Comparison of ENCODE assay signal across 1 cellular context in the genomic region with DNA sequence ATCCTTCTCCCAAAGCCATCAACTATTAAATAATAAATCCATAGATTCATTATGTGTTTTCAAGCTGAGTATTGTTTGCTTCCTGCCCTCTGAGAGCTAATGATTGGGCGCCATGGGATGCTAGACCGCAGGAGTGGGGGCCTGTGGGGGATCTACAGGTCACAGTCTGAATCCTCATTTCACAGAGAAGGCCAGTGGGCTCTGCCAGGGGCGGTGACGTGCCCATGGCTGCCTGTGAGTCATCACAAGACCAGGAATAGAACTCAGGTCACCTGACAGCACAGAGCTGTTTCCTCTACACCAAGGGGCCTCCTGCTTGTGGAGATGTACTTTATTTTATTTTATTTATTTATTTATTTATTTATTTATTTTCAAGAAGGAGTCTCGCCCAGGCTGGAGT.
TF ChIP-seq lines count a peak whose summit lies in the region.

No MANE protein-coding gene starts in this region.

TF ChIP-seq in IMR-90, 13 proteins besides CTCF, POLR2A, EP300 and RAD21:
- TF ChIP-seq MAZ (IDR thresholded peaks at IDR 0.05; ENCODE audit: borderline replicate concordance, low read depth, low read length) (peak; percentile 46; the same call in 1 of the 2 replicates), ELK1 (IDR thresholded peaks at IDR 0.05; ENCODE audit: borderline replicate concordance, low read depth, low read length) (no peak), FOS (IDR thresholded peaks at IDR 0.05; ENCODE audit: low read depth, low read length) (peak; percentile 91), CHD1 (IDR thresholded peaks at IDR 0.05; ENCODE audit: low read depth, low read length) (no peak), MAFK (IDR thresholded peaks at IDR 0.05; ENCODE audit: low read depth, low read length) (no peak), SMC3 (IDR thresholded peaks at IDR 0.05; ENCODE audit: low read depth, low read length) (no peak), BHLHE40 (IDR thresholded peaks at IDR 0.05; ENCODE audit: low read depth, low read length) (peak; percentile 71)
- TF ChIP-seq, protein P1, sequence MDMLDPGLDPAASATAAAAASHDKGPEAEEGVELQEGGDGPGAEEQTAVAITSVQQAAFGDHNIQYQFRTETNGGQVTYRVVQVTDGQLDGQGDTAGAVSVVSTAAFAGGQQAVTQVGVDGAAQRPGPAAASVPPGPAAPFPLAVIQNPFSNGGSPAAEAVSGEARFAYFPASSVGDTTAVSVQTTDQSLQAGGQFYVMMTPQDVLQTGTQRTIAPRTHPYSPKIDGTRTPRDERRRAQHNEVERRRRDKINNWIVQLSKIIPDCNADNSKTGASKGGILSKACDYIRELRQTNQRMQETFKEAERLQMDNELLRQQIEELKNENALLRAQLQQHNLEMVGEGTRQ (IDR thresholded peaks at IDR 0.05; ENCODE audit: low read depth, low read length), result peak; percentile 85
